6 cellular contexts compared by ENCODE assay signal in genomic region chr22:37806409-37807338, GRCh38. TPM values are rescaled to one million over a fixed set of nuclear protein-coding genes. Genes with fewer than 3 reads are reported as not detected.
DNase-seq lines count a peak whose midpoint lies in the region; ATAC-seq lines count a peak whose summit lies in the region.
"Had no signal": no experiment of that assay in that cellular context is flagged by ENCODE, and none has a peak within 500 bp of the region (broad histone marks: within the 10 kb centered on the region; RNA-seq: fewer than 3 reads in every experiment).

No MANE protein-coding gene starts in this region.

- H3K27ac Mint-ChIP-seq in activated naive CD8-positive, alpha-beta T cell = no peak overlapping the region
- H3K27ac Mint-ChIP-seq in activated naive CD4-positive, alpha-beta T cell treated with anti-CD3 and anti-CD28 coated beads, Interleukin-2, amount 50 U/mL, for 72 hours = no peak overlapping the region

- peaks cover 24% of the 10 kb centered on the region for H3K27me3 Mint-ChIP-seq in activated naive CD8-positive, alpha-beta T cell

- no peaks in the 10 kb centered on the region for H3K9me3 Mint-ChIP-seq in activated naive CD8-positive, alpha-beta T cell (ENCODE audit: low read depth)
- H3K9me3 Mint-ChIP-seq in activated naive CD4-positive, alpha-beta T cell treated with anti-CD3 and anti-CD28 coated beads, Interleukin-2, amount 50 U/mL, for 72 hours = no peaks in the 10 kb centered on the region

- in situ Hi-C loops in KBM-7 (cut with MboI; ENCODE audit: low pct_unique_long_range_greater_than_20kb, low sequenced_read_pairs) = no loop called here

- H3K4me1 ChIP-seq in mononuclear cell (ENCODE audit: insufficient read depth, low read length) = peaks cover 68% of the 10 kb centered on the region

- no peaks in the 10 kb centered on the region for H3K9me3 ChIP-seq in mononuclear cell (ENCODE audit: low read depth, low read length)

- peaks cover 37% of the 10 kb centered on the region for H3K4me1 Mint-ChIP-seq in activated naive CD8-positive, alpha-beta T cell (ENCODE audit: low read depth)

- DNase-seq in KBM-7 = peak; percentile 48
- no peak for DNase-seq in NCI-H2107 (lab: John Stamatoyannopoulos, UW)
- DNase-seq in activated naive CD4-positive, alpha-beta T cell treated with anti-CD3 and anti-CD28 coated beads, Interleukin-2, amount 50 U/mL, for 72 hours (ENCODE audit: low spot score in 2 of 2) = no peak

- H3K27me3 ChIP-seq in mononuclear cell (ENCODE audit: insufficient read depth, low read length) = peaks cover 49% of the 10 kb centered on the region

- ATAC-seq in activated naive CD4-positive, alpha-beta T cell treated with anti-CD3 and anti-CD28 coated beads, Interleukin-2, amount 50 U/mL, for 72 hours = no peak

- peak overlapping the region; percentile 43 for H3K4me3 ChIP-seq in mononuclear cell (ENCODE audit: low read length)

- H3K36me3 Mint-ChIP-seq in activated naive CD8-positive, alpha-beta T cell = no peaks in the 10 kb centered on the region
- peaks cover 0 to 11% of the 10 kb centered on the region in 2 donors for H3K36me3 Mint-ChIP-seq in activated naive CD4-positive, alpha-beta T cell treated with anti-CD3 and anti-CD28 coated beads, Interleukin-2, amount 50 U/mL, for 72 hours

- H3K4me3 Mint-ChIP-seq in activated naive CD8-positive, alpha-beta T cell = peak overlapping the region; percentile 81

RNA-seq across cellular contexts. Expression of gene GCAT, which starts 1.1 kb away (rescaled TPM):
- total RNA-seq in mononuclear cell = 1.7 TPM
- total RNA-seq in activated naive CD4-positive, alpha-beta T cell treated with anti-CD3 and anti-CD28 coated beads, Interleukin-2, amount 50 U/mL, for 72 hours = 10 to 100 TPM in 1 of 2 donors, 1 to 10 TPM in 1; 7.5 to 20.7 TPM

RNA-seq across cellular contexts. Expression of gene GALR3, which starts 16.5 kb away (rescaled TPM):
- total RNA-seq in mononuclear cell = not detected
- not detected for total RNA-seq in activated naive CD4-positive, alpha-beta T cell treated with anti-CD3 and anti-CD28 coated beads, Interleukin-2, amount 50 U/mL, for 72 hours
- total RNA-seq: glomerular endothelial cell had no signal

RNA-seq across cellular contexts. Expression of gene ANKRD54, which starts 37.5 kb away (rescaled TPM):
- 10.7 TPM for total RNA-seq in mononuclear cell
- total RNA-seq in activated naive CD4-positive, alpha-beta T cell treated with anti-CD3 and anti-CD28 coated beads, Interleukin-2, amount 50 U/mL, for 72 hours = 10 to 100 TPM; 16.6 to 22.4 TPM

RNA-seq across cellular contexts. Expression of gene EIF3L, which starts 42.5 kb away (rescaled TPM):
- 516 TPM for total RNA-seq in mononuclear cell
- 1,000 to 10,000 TPM in 1 of 2 donors, 100 to 1,000 TPM in 1; 699 to 1,046 TPM for total RNA-seq in activated naive CD4-positive, alpha-beta T cell treated with anti-CD3 and anti-CD28 coated beads, Interleukin-2, amount 50 U/mL, for 72 hours
